ENCODE assay signal across 8 cellular contexts in the genomic region with DNA sequence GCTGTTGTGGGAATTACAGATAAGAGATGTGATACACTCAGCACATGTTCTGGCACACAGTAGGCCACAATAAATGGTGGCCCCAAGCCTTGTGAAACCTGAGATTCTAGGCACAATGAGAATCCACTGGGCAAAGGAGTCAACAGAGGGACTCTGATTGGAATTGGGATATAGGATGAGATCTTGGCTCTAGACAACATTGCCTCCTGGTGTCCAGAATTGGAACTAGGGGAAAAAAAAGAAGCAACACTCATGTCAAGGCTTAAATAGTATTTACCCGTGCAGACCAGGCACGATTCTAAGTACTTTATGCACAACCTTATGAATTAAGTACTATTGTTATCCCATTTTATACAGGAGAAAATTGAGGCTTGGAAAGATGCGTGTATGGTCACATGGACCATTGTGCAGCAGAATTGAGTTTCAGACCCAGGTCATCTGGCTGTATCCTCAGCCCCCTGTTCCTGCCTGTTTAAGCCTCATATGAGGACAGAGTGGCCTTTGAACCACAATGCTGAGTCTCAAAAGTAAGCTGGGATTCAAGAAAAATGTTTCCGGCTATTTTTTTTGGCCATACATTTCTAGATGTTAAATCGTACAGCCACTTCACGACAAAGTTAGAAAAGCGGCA.
DNase-seq lines count a peak whose midpoint lies in the region; ATAC-seq, FAIRE-seq and TF ChIP-seq lines count a peak whose summit lies in the region.

No MANE protein-coding gene starts in this region.

- H3K27ac ChIP-seq in HCT116 (ENCODE audit: low read depth, low read length) (no peak overlapping the region), H1 (ENCODE audit: low read depth, low read length) (no peak overlapping the region)

- H2BK120ac ChIP-seq in H1 (replicated peaks; ENCODE audit: low read depth, low read length) = no peak overlapping the region

- H3K9me3 Mint-ChIP-seq in nephron = no peaks in the 10 kb centered on the region
- no peaks in the 10 kb centered on the region for H3K9me3 Mint-ChIP-seq in activated CD4-positive, alpha-beta T cell treated with anti-CD3 and anti-CD28 coated beads, Interleukin-2, amount 10 ng/mL, durations not matched to agents 7 days and 5 days

- peak; percentile 70 to 80 (median 72); a peak in 5 of 6 replicates for TF ChIP-seq CTCF in HCT116 (IDR thresholded peaks at IDR 0.05 in 2 of 3, conservative IDR thresholded peaks at IDR 0.05 in 1 of 3; ENCODE audit: borderline replicate concordance in 1 of 3, insufficient read depth in 1 of 3, low read depth in 2 of 3, low read length in 2 of 3)
- TF ChIP-seq CTCF in H1 (IDR thresholded peaks at IDR 0.05; ENCODE audit: control extremely low read depth in 1 of 3, insufficient read depth in 1 of 3, low read depth in 1 of 3, low read length in 3 of 3) = peak in 2 of 3 experiments; percentile 80 to 82; a peak in 3 of 4 replicates
- peak; percentile 54 to 69 (median 55) for TF ChIP-seq CTCF in nephron (IDR thresholded peaks at IDR 0.05; ENCODE audit: unreplicated experiment in 3 of 3)

- no peak for TF ChIP-seq EP300 in H1 (IDR thresholded peaks at IDR 0.05; ENCODE audit: borderline replicate concordance in 1 of 2, low read depth in 2 of 2, low read length in 2 of 2)

- H4K91ac ChIP-seq in H1 (replicated peaks; ENCODE audit: insufficient read length, low read length) = no peak overlapping the region

- FAIRE-seq in H1 (lab: Jason Lieb, UNC) = peak; percentile 91

- no peak overlapping the region for H2BK20ac ChIP-seq in H1 (ENCODE audit: low read length)

- no peak overlapping the region for H3K4me2 ChIP-seq in HCT116 (ENCODE audit: low read length)
- H3K4me2 ChIP-seq in H1 (ENCODE audit: insufficient read depth in 1 of 2, low read depth in 2 of 2, low read length in 2 of 2) = no peak overlapping the region

- H3K56ac ChIP-seq in H1 (replicated peaks; ENCODE audit: insufficient read length, low read depth, low read length) = no peak overlapping the region

- H3K4me1 ChIP-seq in HCT116 (ENCODE audit: control insufficient read depth in 1 of 2, insufficient read depth in 2 of 2, low read length in 2 of 2) (no peaks in the 10 kb centered on the region), H1 (replicated peaks in 1 of 4; ENCODE audit: control insufficient read depth in 3 of 4, insufficient read depth in 4 of 4, low read length in 3 of 4) (0 out of 7 replicates have a peak, but pooled peaks cover 0 to 3% (median 0%) of the 10 kb centered on the region in 4 experiments)

- H3K4me3 Mint-ChIP-seq in nephron = no peak overlapping the region
- no peak overlapping the region for H3K4me3 Mint-ChIP-seq in activated CD4-positive, alpha-beta T cell treated with anti-CD3 and anti-CD28 coated beads, Interleukin-2, amount 10 ng/mL, durations not matched to agents 7 days and 5 days

- no peaks in the 10 kb centered on the region for H3K9me2 ChIP-seq in HCT116 (ENCODE audit: insufficient read depth)

- H3K4me3 ChIP-seq in HCT116 (replicated peaks in 1 of 2; ENCODE audit: low read depth in 1 of 2, low read length in 2 of 2) (no peak overlapping the region), H1 (ENCODE audit: extremely low read depth in 1 of 4, insufficient read depth in 2 of 4, low read depth in 3 of 4, low read length in 4 of 4) (no peak overlapping the region)

- POLR2A ChIA-PET in HCT116 (lab: Charles Lee) = no interaction called here
- POLR2A ChIA-PET in H1 (lab: Charles Lee; ENCODE audit: partially characterized antibody) = interaction anchor here (1.0 kb wide), 1 partner anchor 11 kb away, joined by 3 read pairs; no protein-coding TSS in a partner anchor
- POLR2A ChIA-PET in activated CD4-positive, alpha-beta T cell treated with anti-CD3 and anti-CD28 coated beads, Interleukin-2, amount 10 ng/mL, durations not matched to agents 7 days and 5 days (lab: Charles Lee) = no interaction called here

- no peaks in the 10 kb centered on the region for H3K4me1 Mint-ChIP-seq in nephron
- H3K4me1 Mint-ChIP-seq in activated CD4-positive, alpha-beta T cell treated with anti-CD3 and anti-CD28 coated beads, Interleukin-2, amount 10 ng/mL, durations not matched to agents 7 days and 5 days = no peaks in the 10 kb centered on the region

- H3K4ac ChIP-seq in H1 (replicated peaks; ENCODE audit: insufficient read length, low read depth, low read length) = no peak overlapping the region

- peak; percentile 77 for TF ChIP-seq RAD21 in HCT116 (IDR thresholded peaks at IDR 0.05; ENCODE audit: low read depth)
- peak; percentile 93 to 94 for TF ChIP-seq RAD21 in H1 (IDR thresholded peaks at IDR 0.05 in 1 of 2, conservative IDR thresholded peaks at IDR 0.05 in 1 of 2; ENCODE audit: low read depth in 2 of 2, low read length in 2 of 2)

- H3K9ac ChIP-seq in HCT116 (ENCODE audit: low read length) = no peak overlapping the region
- no peak overlapping the region for H3K9ac ChIP-seq in H1 (replicated peaks in 1 of 4; ENCODE audit: extremely low read depth in 1 of 4, low read depth in 3 of 4, low read length in 3 of 4)

- H3K14ac ChIP-seq in H1 (ENCODE audit: insufficient read length) = no peak overlapping the region

- H4K20me1 ChIP-seq in HCT116 (ENCODE audit: insufficient read depth) (no peaks in the 10 kb centered on the region), H1 (replicated peaks in 1 of 2; ENCODE audit: control insufficient read depth in 1 of 2, insufficient read depth in 2 of 2, low read length in 2 of 2) (no peaks in the 10 kb centered on the region)

- H3K79me1 ChIP-seq in H1 (ENCODE audit: low read depth, low read length) = no peaks in the 10 kb centered on the region

- no peak overlapping the region for H3K27ac Mint-ChIP-seq in nephron
- H3K27ac Mint-ChIP-seq in activated CD4-positive, alpha-beta T cell treated with anti-CD3 and anti-CD28 coated beads, Interleukin-2, amount 10 ng/mL, durations not matched to agents 7 days and 5 days = no peak overlapping the region

- TF ChIP-seq POLR2A in HCT116 (IDR thresholded peaks at IDR 0.05; ENCODE audit: borderline replicate concordance, extremely low read depth, insufficient read depth, insufficient read length) (no peak), H1 (IDR thresholded peaks at IDR 0.05; ENCODE audit: control extremely low read depth in 1 of 2, low read depth in 2 of 2, low read length in 2 of 2) (no peak)

- whole genome bisulfite sequencing in H1 (ENCODE audit: extremely low coverage in 1 of 2, insufficient coverage in 1 of 2, insufficient read length in 1 of 2, insufficient replicate concordance in 2 of 2, low coverage in 1 of 2, low lambda C conversion rate in 2 of 2, missing lambda C conversion rate in 1 of 2), 2 experiments = 78% methylated on average over 7 of the region's 7 CpGs; no CpG with 5 or more reads in 1 of the 2 experiments

- intact Hi-C loops in HCT116 (cut with micrococcal nuclease) = loop anchor here (1.0 kb wide), 1 partner anchor 169 kb away; no protein-coding TSS in a partner anchor

- CTCF ChIA-PET in HCT116 (lab: Charles Lee) (interaction anchor here (1.0 to 3.9 kb wide), 3 partner anchors 11 to 169 kb away, joined by 3 to 33 read pairs (median 4); no protein-coding TSS in a partner anchor), H1 (lab: Charles Lee; ENCODE audit: partially characterized antibody) (interaction anchor here (0.6 to 9.6 kb wide), 35 partner anchors 10 to 483 kb away, joined by 3 to 145 read pairs (median 3); a partner anchor contains a TSS)
- CTCF ChIA-PET in activated CD4-positive, alpha-beta T cell treated with anti-CD3 and anti-CD28 coated beads, Interleukin-2, amount 10 ng/mL, durations not matched to agents 7 days and 5 days (lab: Charles Lee) = no interaction called here

- DNase-seq in COR-L47 (lab: John Stamatoyannopoulos, UW) (peak; percentile 49), HCT116 (ENCODE audit: low read depth, low spot score) (peak; percentile 47), NCI-H774 (lab: John Stamatoyannopoulos, UW) (peak; percentile 47), H1 (ENCODE audit: low read depth in 1 of 2, low spot score in 2 of 2) (peak in 1 of 2 experiments; percentile 61)
- DNase-seq in activated CD4-positive, alpha-beta T cell treated with anti-CD3 and anti-CD28 coated beads, Interleukin-2, amount 10 ng/mL, durations not matched to agents 7 days and 5 days = no peak

- no peaks in the 10 kb centered on the region for H3K36me3 Mint-ChIP-seq in nephron (ENCODE audit: low read depth)
- H3K36me3 Mint-ChIP-seq in activated CD4-positive, alpha-beta T cell treated with anti-CD3 and anti-CD28 coated beads, Interleukin-2, amount 10 ng/mL, durations not matched to agents 7 days and 5 days (ENCODE audit: low read depth) = no peaks in the 10 kb centered on the region

- no TSS peak for BruUV-seq in HCT116 (replicated peaks; lab: Mats Ljungman, UMichigan)

- H3K23ac ChIP-seq in H1 (ENCODE audit: insufficient read length) = no peak overlapping the region

- H3K36me3 ChIP-seq in HCT116 (ENCODE audit: control insufficient read depth in 1 of 2, insufficient read depth in 2 of 2, low read length in 2 of 2) = no peaks in the 10 kb centered on the region
- no peaks in the 10 kb centered on the region; a peak in 1 of 8 replicates for H3K36me3 ChIP-seq in H1 (ENCODE audit: control insufficient read depth in 2 of 4, insufficient read depth in 4 of 4, low read length in 3 of 4)

- no peak overlapping the region for H2BK5ac ChIP-seq in H1 (ENCODE audit: low read depth, low read length)

- no peak overlapping the region for H3K18ac ChIP-seq in H1 (ENCODE audit: extremely low read depth, low read length)

- RAD21 ChIA-PET in HCT116 (lab: Charles Lee; ENCODE audit: low non-redundant PET in 1 of 2, low total read pairs in 2 of 2, uncharacterized antibody in 2 of 2, unreplicated experiment in 2 of 2) = interaction anchor here in 1 of 2 experiments (1.5 kb wide), 1 partner anchor 169 kb away, joined by 5 read pairs; no protein-coding TSS in a partner anchor

- H2AK5ac ChIP-seq in H1 (ENCODE audit: low read depth, low read length) = no peak overlapping the region

- H3K27me3 ChIP-seq in HCT116 (ENCODE audit: insufficient read depth, low read length) (peaks cover 35% of the 10 kb centered on the region), H1 (replicated peaks in 1 of 4; ENCODE audit: control insufficient read depth in 3 of 4, extremely low read depth in 1 of 4, insufficient read depth in 3 of 4, low read length in 3 of 4) (no peaks in the 10 kb centered on the region)

- H4K5ac ChIP-seq in H1 (ENCODE audit: insufficient read length, low read depth, low read length) = no peak overlapping the region

- H3K79me2 ChIP-seq in HCT116 (ENCODE audit: insufficient read depth, low read length) = no peaks in the 10 kb centered on the region
- no peaks in the 10 kb centered on the region for H3K79me2 ChIP-seq in H1 (ENCODE audit: control insufficient read depth in 1 of 2, insufficient read depth in 2 of 2, low read length in 2 of 2)

- peaks cover 34% of the 10 kb centered on the region for H3K27me3 Mint-ChIP-seq in nephron (ENCODE audit: low read depth)
- peaks cover 12% of the 10 kb centered on the region for H3K27me3 Mint-ChIP-seq in activated CD4-positive, alpha-beta T cell treated with anti-CD3 and anti-CD28 coated beads, Interleukin-2, amount 10 ng/mL, durations not matched to agents 7 days and 5 days

- no peak overlapping the region for H2AFZ ChIP-seq in HCT116 (ENCODE audit: low read depth, low read length, poor library complexity, severe bottlenecking)
- no peak overlapping the region for H2AFZ ChIP-seq in H1 (ENCODE audit: low read length)

- H2BK15ac ChIP-seq in H1 (ENCODE audit: low read length) = no peak overlapping the region

- no peak overlapping the region for H2BK12ac ChIP-seq in H1 (ENCODE audit: low read depth, low read length)

- no peaks in the 10 kb centered on the region for H3K9me3 ChIP-seq in HCT116 (ENCODE audit: control insufficient read depth in 1 of 2, insufficient read depth in 1 of 2, low read depth in 1 of 2, low read length in 2 of 2)
- no peaks in the 10 kb centered on the region for H3K9me3 ChIP-seq in H1 (ENCODE audit: insufficient read depth in 2 of 2, low read depth in 1 of 2, low read length in 1 of 2)

- no peak overlapping the region for H4K8ac ChIP-seq in H1 (ENCODE audit: extremely low read depth, insufficient read depth, low read length)

- no peaks in the 10 kb centered on the region for H3K23me2 ChIP-seq in H1 (ENCODE audit: low read depth, low read length)

- peak; percentile 90 for ATAC-seq in HCT116
- no peak for ATAC-seq in GM18520 (IDR thresholded peaks at IDR 0.05; ENCODE audit: unreplicated experiment)
- no peak for ATAC-seq in HG03565 (IDR thresholded peaks at IDR 0.05; ENCODE audit: unreplicated experiment)
